Comparison of ENCODE assay signal across 12 cellular contexts in the genomic region with DNA sequence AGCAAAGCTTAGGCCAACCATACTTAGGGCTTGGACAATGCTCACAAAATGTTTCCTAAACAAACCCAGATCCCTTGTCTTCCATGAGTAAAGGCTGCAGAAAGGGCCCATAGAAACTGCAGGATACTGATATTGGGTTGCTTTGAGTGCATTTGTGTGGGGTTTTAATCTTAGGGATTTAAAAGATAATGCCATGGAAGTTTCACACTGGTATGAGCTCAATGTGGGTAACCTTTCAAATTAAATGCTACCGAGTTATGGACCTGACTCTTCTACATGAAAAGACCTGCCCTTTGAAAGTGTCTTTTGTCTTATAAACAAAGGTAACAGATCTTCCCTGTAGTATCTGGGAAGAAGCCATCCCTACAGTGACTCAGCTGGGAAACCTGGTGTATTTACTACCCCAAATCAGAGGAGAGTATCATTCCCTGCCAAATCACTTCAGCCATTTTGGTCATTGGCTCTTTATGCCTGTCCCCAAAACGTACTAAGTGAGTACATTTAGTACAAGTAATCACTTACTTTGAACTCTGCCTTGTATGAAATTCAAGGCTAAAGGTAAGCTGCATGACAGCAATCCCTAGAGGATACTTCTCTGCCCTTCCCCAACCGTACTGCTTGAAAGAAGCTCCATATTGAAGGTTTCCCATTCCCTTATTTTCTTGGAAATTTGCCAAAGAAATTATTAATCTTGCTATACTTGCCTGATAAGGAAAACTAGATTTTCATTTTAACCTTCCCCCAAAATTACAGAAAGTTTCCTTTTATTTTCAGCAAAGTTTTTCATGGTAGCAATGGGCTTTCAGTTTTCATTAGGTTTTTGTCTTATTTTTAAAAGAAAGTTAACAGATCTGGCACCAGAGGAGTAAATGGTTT. TPM values are rescaled to one million over a fixed set of nuclear protein-coding genes. Genes with fewer than 3 reads are reported as not detected.
DNase-seq lines count a peak whose midpoint lies in the region; ATAC-seq and TF ChIP-seq lines count a peak whose summit lies in the region.
"Had no signal": no experiment of that assay in that cellular context is flagged by ENCODE, and none has a peak within 500 bp of the region (broad histone marks: within the 10 kb centered on the region; RNA-seq: fewer than 3 reads in every experiment).

No MANE protein-coding gene starts in this region.

- peak overlapping the region in 4 of 10 donors; percentile 2 to 69 (median 61) for H3K4me3 ChIP-seq in heart right ventricle
- no peak overlapping the region for H3K4me3 ChIP-seq in urinary bladder (ENCODE audit: low read depth, low read length)
- H3K4me3 ChIP-seq in lower leg skin (ENCODE audit: low read depth, poor library complexity, severe bottlenecking): no peak overlapping the region

- 51 to 67% methylated on average over 3 of the region's 3 CpGs for WGBS in heart right ventricle, 2 donors
- WGBS in urinary bladder: 39% methylated on average over 3 of the region's 3 CpGs
- WGBS in lower leg skin, 2 donors: 36 to 62% methylated on average over 3 of the region's 3 CpGs

- H3K36me3 Mint-ChIP-seq in endothelial cell (ENCODE audit: low read depth, unreplicated experiment) (no peaks in the 10 kb centered on the region), mesothelial cell of epicardium (peaks cover 2% of the 10 kb centered on the region)
- H3K36me3 Mint-ChIP-seq: activated naive CD8-positive, alpha-beta T cell treated with anti-CD3 and anti-CD28 coated beads for 36 hours; T-cell had no signal

- TF ChIP-seq POLR2A in lower leg skin (IDR thresholded peaks at IDR 0.05): no peak

- H3K9me3 ChIP-seq in heart right ventricle: no peaks in the 10 kb centered on the region

- H3K27ac ChIP-seq in heart right ventricle: peak overlapping the region in 9 of 10 donors; percentile 6 to 90 (median 51)
- peak overlapping the region; percentile 57 for H3K27ac ChIP-seq in urinary bladder (ENCODE audit: low read depth)

- ATAC-seq in heart right ventricle: no peak
- ATAC-seq in left ventricle myocardium superior: no peak
- no peak for ATAC-seq in GM21423 (IDR thresholded peaks at IDR 0.05; ENCODE audit: unreplicated experiment)
- ATAC-seq: effector memory CD8-positive, alpha-beta T cell; T-cell had no signal

- peaks cover 61% of the 10 kb centered on the region for H3K4me1 Mint-ChIP-seq in endothelial cell (ENCODE audit: unreplicated experiment)
- H3K4me1 Mint-ChIP-seq in mesothelial cell of epicardium: peaks cover 63% of the 10 kb centered on the region
- H3K4me1 Mint-ChIP-seq: T-cell had no signal

- H3K27me3 ChIP-seq in heart right ventricle: no peaks in the 10 kb centered on the region

- peaks cover 0 to 72% (median 47%) of the 10 kb centered on the region in 9 donors for H3K4me1 ChIP-seq in heart right ventricle
- peaks cover 2% of the 10 kb centered on the region for H3K4me1 ChIP-seq in urinary bladder (ENCODE audit: insufficient read depth)

- no peak for TF ChIP-seq CTCF in heart right ventricle (IDR thresholded peaks at IDR 0.05)
- no peak for TF ChIP-seq CTCF in endothelial cell (IDR thresholded peaks at IDR 0.05; ENCODE audit: unreplicated experiment)
- TF ChIP-seq CTCF in mesothelial cell of epicardium (IDR thresholded peaks at IDR 0.05; ENCODE audit: unreplicated experiment): no peak
- TF ChIP-seq CTCF in lower leg skin (IDR thresholded peaks at IDR 0.05): no peak

- peaks cover 2% of the 10 kb centered on the region for H3K27me3 Mint-ChIP-seq in endothelial cell (ENCODE audit: unreplicated experiment)
- H3K27me3 Mint-ChIP-seq in mesothelial cell of epicardium (ENCODE audit: low read depth): no peaks in the 10 kb centered on the region

- no peak for DNase-seq in heart right ventricle
- no peak for DNase-seq in left ventricle myocardium superior
- no peak for DNase-seq in endothelial cell (ENCODE audit: low spot score)
- DNase-seq in mesothelial cell of epicardium (ENCODE audit: low spot score in 2 of 2, unreplicated experiment in 2 of 2): no peak
- no peak for DNase-seq in NCI-H748 (lab: John Stamatoyannopoulos, UW; ENCODE audit: unreplicated experiment)
- DNase-seq in lower leg skin (ENCODE audit: low spot score in 2 of 2): no peak
- DNase-seq: activated naive CD8-positive, alpha-beta T cell treated with anti-CD3 and anti-CD28 coated beads for 36 hours; effector memory CD8-positive, alpha-beta T cell; NCI-H2171 treated with DMSO at 0.1 percent for 48 hours; T-cell had no signal

- intact Hi-C loops in heart right ventricle (cut with DNase I) (no loop called here), left ventricle myocardium superior (cut with micrococcal nuclease) (no loop called here), lower leg skin (cut with DNase I; ENCODE audit: low total_unique reads) (no loop called here)

- H3K9me3 Mint-ChIP-seq in endothelial cell (ENCODE audit: unreplicated experiment) (no peaks in the 10 kb centered on the region), mesothelial cell of epicardium (no peaks in the 10 kb centered on the region)
- H3K9me3 Mint-ChIP-seq: activated naive CD8-positive, alpha-beta T cell treated with anti-CD3 and anti-CD28 coated beads for 36 hours; effector memory CD8-positive, alpha-beta T cell; T-cell had no signal

- H3K36me3 ChIP-seq in heart right ventricle: peaks cover 0 to 68% (median 19%) of the 10 kb centered on the region in 9 donors
- H3K36me3 ChIP-seq in urinary bladder (ENCODE audit: insufficient read depth): no peaks in the 10 kb centered on the region

- H3K27ac Mint-ChIP-seq in endothelial cell (ENCODE audit: unreplicated experiment) (peak overlapping the region; percentile 98), mesothelial cell of epicardium (peak overlapping the region; percentile 92)
- H3K27ac Mint-ChIP-seq: activated naive CD8-positive, alpha-beta T cell treated with anti-CD3 and anti-CD28 coated beads for 36 hours; effector memory CD8-positive, alpha-beta T cell; T-cell had no signal

- H3K4me3 Mint-ChIP-seq in endothelial cell (ENCODE audit: unreplicated experiment) (no peak overlapping the region), mesothelial cell of epicardium (no peak overlapping the region)
- H3K4me3 Mint-ChIP-seq: activated naive CD8-positive, alpha-beta T cell treated with anti-CD3 and anti-CD28 coated beads for 36 hours; effector memory CD8-positive, alpha-beta T cell; T-cell had no signal

RNA-seq across cellular contexts. Expression of a gene that starts 7.2 kb away (rescaled TPM):
- total RNA-seq in heart right ventricle (100 to 1,000 TPM in 5 of 10 donors, 10 to 100 TPM in 5; 63.6 to 142 (median 95.2) TPM), left ventricle myocardium superior (112 TPM), endothelial cell (ENCODE audit: unreplicated experiment) (0.97 TPM), mesothelial cell of epicardium (39.2 to 52.2 TPM (median 43.5 TPM) in 3 replicates), urinary bladder (124 TPM), lower leg skin (100 to 1,000 TPM in 1 of 4 donors, 10 to 100 TPM in 3; 24.5 to 131 (median 51.0) TPM)
- polyA plus RNA-seq in heart right ventricle (100 to 1,000 TPM; 131 to 132 TPM), urinary bladder (64.8 TPM)
- total RNA-seq: activated naive CD8-positive, alpha-beta T cell treated with anti-CD3 and anti-CD28 coated beads for 36 hours had no signal

RNA-seq across cellular contexts. Expression of a gene that starts 36.8 kb away (rescaled TPM):
- total RNA-seq in heart right ventricle: 10 to 100 TPM in 6 of 10 donors, 1 to 10 TPM in 4; 4.1 to 21.2 (median 10.3) TPM
- polyA plus RNA-seq in heart right ventricle: 1 to 10 TPM; 6.0 TPM
- 11.6 TPM for total RNA-seq in left ventricle myocardium superior
- 57.4 TPM for total RNA-seq in endothelial cell (ENCODE audit: unreplicated experiment)
- 0.13 to 0.14 TPM in 2 of 3 replicates, not detected in the other for total RNA-seq in mesothelial cell of epicardium
- total RNA-seq in urinary bladder: 33.4 TPM
- polyA plus RNA-seq in urinary bladder: 3.2 TPM
- total RNA-seq in lower leg skin: 1 to 10 TPM; 1.3 to 4.9 (median 3.0) TPM
- total RNA-seq: activated naive CD8-positive, alpha-beta T cell treated with anti-CD3 and anti-CD28 coated beads for 36 hours; T-cell had no signal

Comparison
In these comparisons a context has a peak if more than half of its experiments do, and no peak if none do; other contexts are left out.
1. RNA of a gene that starts 7.2 kb away (total RNA-seq): 124 TPM in urinary bladder (single experiment), 112 TPM in left ventricle myocardium superior (single experiment), 63.6 to 142 TPM in heart right ventricle, 24.5 to 131 TPM in lower leg skin and 39.2 to 52.2 TPM in mesothelial cell of epicardium; 0.97 TPM in endothelial cell (single experiment); every median in the first group is over 10 times any median in the second.